ENCODE assay signal across 8 cellular contexts in the genomic region with DNA sequence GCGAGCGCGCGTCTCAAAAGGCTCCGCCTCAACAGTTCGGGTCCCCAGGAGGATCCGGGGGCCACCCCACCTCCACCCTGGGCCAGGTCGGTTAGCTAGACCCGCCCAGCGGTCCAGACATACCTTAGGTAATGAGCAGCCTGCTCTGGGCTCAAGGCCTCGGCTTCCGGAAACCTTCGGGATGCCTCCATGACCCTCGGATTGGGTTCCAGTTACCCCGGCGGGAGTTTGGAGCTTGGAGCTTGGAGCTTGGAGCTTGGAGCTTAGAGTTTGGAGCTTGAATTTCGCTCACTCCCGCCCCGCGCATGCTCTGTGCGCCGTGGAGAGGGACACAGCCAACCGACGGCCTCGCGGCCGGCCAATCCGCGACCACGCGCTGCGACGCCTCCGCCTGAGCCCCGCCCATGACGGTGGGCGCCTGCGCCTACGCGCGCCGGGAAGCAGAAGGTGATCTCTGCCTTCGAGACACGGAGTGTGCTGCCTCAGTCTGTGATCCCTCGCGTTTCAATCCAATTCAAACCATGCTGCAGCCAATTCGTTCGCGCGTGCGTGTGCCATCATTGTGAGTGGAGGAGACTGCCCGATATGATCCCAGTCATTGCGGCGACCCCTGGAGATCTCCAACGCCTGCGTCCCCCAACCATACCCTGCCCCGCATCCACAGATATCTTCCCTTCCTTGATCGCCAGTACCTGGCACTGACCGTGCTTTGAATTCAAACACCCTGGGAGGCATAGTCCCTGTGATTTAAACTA. TPM values are rescaled to one million over a fixed set of nuclear protein-coding genes. Genes with fewer than 3 reads are reported as not detected.
DNase-seq lines count a peak whose midpoint lies in the region; FAIRE-seq and TF ChIP-seq lines count a peak whose summit lies in the region.

A gene with protein sequence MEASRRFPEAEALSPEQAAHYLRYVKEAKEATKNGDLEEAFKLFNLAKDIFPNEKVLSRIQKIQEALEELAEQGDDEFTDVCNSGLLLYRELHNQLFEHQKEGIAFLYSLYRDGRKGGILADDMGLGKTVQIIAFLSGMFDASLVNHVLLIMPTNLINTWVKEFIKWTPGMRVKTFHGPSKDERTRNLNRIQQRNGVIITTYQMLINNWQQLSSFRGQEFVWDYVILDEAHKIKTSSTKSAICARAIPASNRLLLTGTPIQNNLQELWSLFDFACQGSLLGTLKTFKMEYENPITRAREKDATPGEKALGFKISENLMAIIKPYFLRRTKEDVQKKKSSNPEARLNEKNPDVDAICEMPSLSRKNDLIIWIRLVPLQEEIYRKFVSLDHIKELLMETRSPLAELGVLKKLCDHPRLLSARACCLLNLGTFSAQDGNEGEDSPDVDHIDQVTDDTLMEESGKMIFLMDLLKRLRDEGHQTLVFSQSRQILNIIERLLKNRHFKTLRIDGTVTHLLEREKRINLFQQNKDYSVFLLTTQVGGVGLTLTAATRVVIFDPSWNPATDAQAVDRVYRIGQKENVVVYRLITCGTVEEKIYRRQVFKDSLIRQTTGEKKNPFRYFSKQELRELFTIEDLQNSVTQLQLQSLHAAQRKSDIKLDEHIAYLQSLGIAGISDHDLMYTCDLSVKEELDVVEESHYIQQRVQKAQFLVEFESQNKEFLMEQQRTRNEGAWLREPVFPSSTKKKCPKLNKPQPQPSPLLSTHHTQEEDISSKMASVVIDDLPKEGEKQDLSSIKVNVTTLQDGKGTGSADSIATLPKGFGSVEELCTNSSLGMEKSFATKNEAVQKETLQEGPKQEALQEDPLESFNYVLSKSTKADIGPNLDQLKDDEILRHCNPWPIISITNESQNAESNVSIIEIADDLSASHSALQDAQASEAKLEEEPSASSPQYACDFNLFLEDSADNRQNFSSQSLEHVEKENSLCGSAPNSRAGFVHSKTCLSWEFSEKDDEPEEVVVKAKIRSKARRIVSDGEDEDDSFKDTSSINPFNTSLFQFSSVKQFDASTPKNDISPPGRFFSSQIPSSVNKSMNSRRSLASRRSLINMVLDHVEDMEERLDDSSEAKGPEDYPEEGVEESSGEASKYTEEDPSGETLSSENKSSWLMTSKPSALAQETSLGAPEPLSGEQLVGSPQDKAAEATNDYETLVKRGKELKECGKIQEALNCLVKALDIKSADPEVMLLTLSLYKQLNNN (minus strand): TSS at position 307 of the 755 bp plus-strand sequence. CDS start 116 bp downstream, at position 191.

- peak within 1 kb of the TSS; percentile 78 for H3K4me2 ChIP-seq in OCI-LY1 (ENCODE audit: low read length)
- H3K4me2 ChIP-seq in endothelial cell of umbilical vein (ENCODE audit: insufficient read depth, low read length), result peak within 1 kb of the TSS; percentile 80

- CTCF ChIA-PET in endothelial cell of umbilical vein (lab: Charles Lee), result no interaction called here

- no TSS peak for BruUV-seq in endothelial cell of umbilical vein (replicated peaks; lab: Mats Ljungman, UMichigan)

- H3K4me3 ChIP-seq in OCI-LY1 (ENCODE audit: low read depth, low read length, poor library complexity, severe bottlenecking) (peak within 1 kb of the TSS; percentile 72), endothelial cell of umbilical vein (replicated peaks in 1 of 3; ENCODE audit: insufficient read depth in 1 of 3, low read depth in 1 of 3, low read length in 3 of 3) (peak within 1 kb of the TSS; percentile 35 to 82 (median 63))

- peaks cover 11% of the 10 kb centered on the region for H3K36me3 ChIP-seq in OCI-LY1 (ENCODE audit: insufficient read depth, low read length)
- no peaks in the 10 kb centered on the region for H3K36me3 ChIP-seq in endothelial cell of umbilical vein (ENCODE audit: control insufficient read depth in 2 of 2, extremely low read depth in 1 of 2, insufficient read depth in 2 of 2, low read length in 2 of 2)

- H3K27ac ChIP-seq in OCI-LY1 (ENCODE audit: low read depth, low read length, poor library complexity, severe bottlenecking), result no peak within 1 kb of the TSS
- peak within 1 kb of the TSS; percentile 55 for H3K27ac ChIP-seq in endothelial cell of umbilical vein (ENCODE audit: insufficient read depth, low read depth, low read length)

- FAIRE-seq in endothelial cell of umbilical vein (lab: Jason Lieb, UNC), result peak; percentile 99

- TF ChIP-seq CTCF in GM20000 (IDR thresholded peaks at IDR 0.05; ENCODE audit: extremely low read depth, missing control alignments) (no peak), OCI-LY1 (IDR thresholded peaks at IDR 0.05; ENCODE audit: low read length) (no peak), endothelial cell of umbilical vein (IDR thresholded peaks at IDR 0.05; ENCODE audit: extremely low read depth in 1 of 2, insufficient read depth in 1 of 2, low read depth in 1 of 2, low read length in 2 of 2) (no peak)

- H2AFZ ChIP-seq in OCI-LY1 (ENCODE audit: low read length) (no peak within 1 kb of the TSS), endothelial cell of umbilical vein (ENCODE audit: low read depth, low read length) (peak within 1 kb of the TSS; percentile 98)

- peak within 1 kb of the TSS; percentile 75 for H3K9ac ChIP-seq in OCI-LY1 (ENCODE audit: low read length)
- H3K9ac ChIP-seq in endothelial cell of umbilical vein (replicated peaks; ENCODE audit: extremely low read depth, insufficient read depth, low read length), result peak within 1 kb of the TSS; percentile 71

- no peaks in the 10 kb centered on the region for H3K9me1 ChIP-seq in endothelial cell of umbilical vein (replicated peaks; ENCODE audit: control insufficient read depth, extremely low read depth, insufficient read depth, low read length)

- H4K20me1 ChIP-seq in OCI-LY1 (ENCODE audit: insufficient read depth, low read length), result no peaks in the 10 kb centered on the region
- no peaks in the 10 kb centered on the region for H4K20me1 ChIP-seq in endothelial cell of umbilical vein (replicated peaks; ENCODE audit: control insufficient read depth, extremely low read depth, insufficient read depth, low read length)

- H3F3A ChIP-seq in OCI-LY1 (ENCODE audit: insufficient read depth, low read length), result no peaks in the 10 kb centered on the region

- no peaks in the 10 kb centered on the region for H3K9me2 ChIP-seq in OCI-LY1 (ENCODE audit: low read depth, low read length)

- H3K27me3 ChIP-seq in OCI-LY1 (ENCODE audit: insufficient read depth, low read length) (no peaks in the 10 kb centered on the region), endothelial cell of umbilical vein (ENCODE audit: control insufficient read depth in 2 of 2, insufficient read depth in 2 of 2, low read length in 2 of 2) (no peaks in the 10 kb centered on the region)

- dilution Hi-C loops in endothelial cell of umbilical vein (cut with MboI; ENCODE audit: extremely low pct_ligation_motif_present, low sequenced_read_pairs), result no loop called here

- TF ChIP-seq POLR2A in endothelial cell of umbilical vein (IDR thresholded peaks at IDR 0.05; ENCODE audit: low read depth, low read length), result peak; percentile 80

- H3K4me1 ChIP-seq in OCI-LY1 (ENCODE audit: insufficient read depth, low read length, severe bottlenecking), result peaks cover 11% of the 10 kb centered on the region
- peaks cover 9% of the 10 kb centered on the region for H3K4me1 ChIP-seq in endothelial cell of umbilical vein (ENCODE audit: control insufficient read depth, extremely low read depth, insufficient read depth, low read length)

- POLR2A ChIA-PET in endothelial cell of umbilical vein (lab: Charles Lee), result interaction anchor here (1.0 to 1.4 kb wide), 2 partner anchors 38 to 58 kb away, joined by 3 read pairs; a partner anchor contains a TSS

- H3K79me2 ChIP-seq in OCI-LY1 (ENCODE audit: insufficient read depth, low read length), result peaks cover 10% of the 10 kb centered on the region
- peaks cover 21% of the 10 kb centered on the region for H3K79me2 ChIP-seq in endothelial cell of umbilical vein (ENCODE audit: control insufficient read depth, insufficient read depth, low read length)

- no peaks in the 10 kb centered on the region for H3K9me3 ChIP-seq in OCI-LY1 (ENCODE audit: low read length)
- H3K9me3 ChIP-seq in endothelial cell of umbilical vein (replicated peaks; ENCODE audit: control insufficient read depth, insufficient read depth, low read length), result no peaks in the 10 kb centered on the region

- peak; percentile 75 for DNase-seq in COR-L47 (lab: John Stamatoyannopoulos, UW)
- peak; percentile 91 for DNase-seq in GM20000 (ENCODE audit: low spot score)
- DNase-seq in HS-5 (ENCODE audit: low read depth), result peak; percentile 49
- DNase-seq in activated CD8-positive, alpha-beta memory T cell treated with anti-CD3 and anti-CD28 coated beads, Interleukin-2, amount 50 U/mL, for 4 hours, result peak; percentile 80
- DNase-seq in endothelial cell of umbilical vein (ENCODE audit: low read depth, low spot score), result peak; percentile 89
- DNase-seq in midbrain (lab: John Stamatoyannopoulos, UW), result peak; percentile 79
- DNase-seq in stimulated activated CD8-positive, alpha-beta memory T cell treated with anti-CD3 and anti-CD28 coated beads, Interleukin-2, amount 100 ng/mL, for 1 hour (ENCODE audit: low read depth in 2 of 2), result peak; percentile 52 to 66

- intact Hi-C loops in endothelial cell of umbilical vein (cut with micrococcal nuclease), result loop anchor here (1.0 to 5.0 kb wide), 3 partner anchors 38 to 187 kb away; a partner anchor contains a TSS

TF ChIP-seq in endothelial cell of umbilical vein, 7 proteins besides CTCF, POLR2A, EP300 and RAD21:
- TF ChIP-seq POLR2AphosphoS5 (IDR thresholded peaks at IDR 0.05; ENCODE audit: insufficient read depth, low read depth, low read length) (peak; percentile 45), MYC (IDR thresholded peaks at IDR 0.05; ENCODE audit: low read depth, low read length) (no peak), JUN (IDR thresholded peaks at IDR 0.05; ENCODE audit: borderline replicate concordance, insufficient read depth, insufficient read length, low read depth) (no peak), EZH2 (IDR thresholded peaks at IDR 0.05; ENCODE audit: borderline replicate concordance, low read depth, low read length, severe bottlenecking) (no peak)
- TF ChIP-seq, protein P1, sequence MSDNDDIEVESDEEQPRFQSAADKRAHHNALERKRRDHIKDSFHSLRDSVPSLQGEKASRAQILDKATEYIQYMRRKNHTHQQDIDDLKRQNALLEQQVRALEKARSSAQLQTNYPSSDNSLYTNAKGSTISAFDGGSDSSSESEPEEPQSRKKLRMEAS (IDR thresholded peaks at IDR 0.05; ENCODE audit: insufficient read depth, insufficient read length), result peak; percentile 39

RNA-seq across cellular contexts. Expression of the gene that starts here (rescaled TPM):
- 6.7 and 7.5 TPM in 2 replicates for total RNA-seq in endothelial cell of umbilical vein
- polyA plus RNA-seq in endothelial cell of umbilical vein, result 0.62 and 0.92 TPM in 2 replicates
- 1.7 and 2.1 TPM in 2 replicates for polyA plus RNA-seq in endothelial cell of umbilical vein (2011; cell fraction: cytosol; rRNA removed)
- polyA plus RNA-seq in endothelial cell of umbilical vein (2011; cell fraction: nucleus; rRNA removed), result 1.4 and 2.3 TPM in 2 replicates
- 2.2 and 6.6 TPM in 2 replicates for polyA plus RNA-seq in endothelial cell of umbilical vein (2012)
- 1.7 and 2.2 TPM in 2 replicates for polyA minus RNA-seq in endothelial cell of umbilical vein
- 3.4 TPM for polyA minus RNA-seq in endothelial cell of umbilical vein (2011; cell fraction: cytosol; rRNA and poly(A)+ RNA removed)
- polyA minus RNA-seq in endothelial cell of umbilical vein (2011; cell fraction: nucleus; rRNA and poly(A)+ RNA removed), result 1.8 and 1.9 TPM in 2 replicates
